8 cellular contexts compared by ENCODE assay signal in genomic region chr7:44045226-44046014, GRCh38. TPM values are rescaled to one million over a fixed set of nuclear protein-coding genes. Genes with fewer than 3 reads are reported as not detected.
DNase-seq lines count a peak whose midpoint lies in the region; FAIRE-seq and TF ChIP-seq lines count a peak whose summit lies in the region.

No MANE protein-coding gene starts in this region.

- CTCF ChIA-PET in AG04449 (lab: Yijun Ruan, JAX): interaction anchor here (0.6 kb wide), 1 partner anchor 169 kb away, joined by 3 read pairs; no protein-coding TSS in a partner anchor
- CTCF ChIA-PET in HEK293 (lab: Yijun Ruan, JAX): no interaction called here

- H3K4me1 Mint-ChIP-seq in glutamatergic neuron (ENCODE audit: low read depth, unreplicated experiment): peaks cover 26% of the 10 kb centered on the region

- H3K27me3 Mint-ChIP-seq in glutamatergic neuron (ENCODE audit: unreplicated experiment): peaks cover 8% of the 10 kb centered on the region

- H3K36me3 ChIP-seq in HEK293 (ENCODE audit: control insufficient read depth in 2 of 2, insufficient read depth in 1 of 2, low read length in 2 of 2) (peaks cover 11 to 29% of the 10 kb centered on the region in 2 experiments; a peak in 2 of 3 replicates), small intestine (ENCODE audit: control insufficient read depth in 2 of 2, insufficient read depth in 2 of 2, low read length in 2 of 2) (peaks cover 0 to 6% of the 10 kb centered on the region in 2 donors)

- POLR2A ChIA-PET in AG04449 (lab: Yijun Ruan, JAX): no interaction called here
- POLR2A ChIA-PET in HEK293 (lab: Yijun Ruan, JAX): interaction anchor here (0.6 to 1.9 kb wide), 4 partner anchors 13 to 66 kb away, joined by 3 to 16 read pairs (median 8); partner anchors contain the start of gene PGAM2

- H3K27me3 ChIP-seq in small intestine (ENCODE audit: control insufficient read depth in 2 of 2, insufficient read depth in 2 of 2, low read length in 2 of 2): no peaks in the 10 kb centered on the region

- TF ChIP-seq CTCF in AG04449 (IDR thresholded peaks at IDR 0.05; ENCODE audit: insufficient read depth, low read length, missing control alignments): no peak
- TF ChIP-seq CTCF in HEK293 (tag by site-specific recombination; IDR thresholded peaks at IDR 0.05): no peak
- no peak for TF ChIP-seq CTCF in WI38 (IDR thresholded peaks at IDR 0.05; ENCODE audit: low read depth, low read length)
- TF ChIP-seq CTCF in glutamatergic neuron (IDR thresholded peaks at IDR 0.05; ENCODE audit: partially characterized antibody, unreplicated experiment): no peak

- H3K27ac ChIP-seq in HEK293 (ENCODE audit: extremely low read depth, low read depth, low read length): peak overlapping the region; percentile 63
- peak overlapping the region; percentile 38 to 85 for H3K27ac ChIP-seq in small intestine (ENCODE audit: low read depth in 1 of 2, low read length in 1 of 2)

- DNase-seq in AG04449 (ENCODE audit: low read depth, low spot score) (no peak), glutamatergic neuron (no peak), small intestine (peak; percentile 52), iPS-NIHi7 (ENCODE audit: extremely low spot score) (no peak), NCI-H2107 treated with DMSO at 0.1 percent for 48 hours (lab: John Stamatoyannopoulos, UW; ENCODE audit: unreplicated experiment) (no peak), NCI-H2081 treated with DMSO at 0.1 percent for 48 hours (lab: John Stamatoyannopoulos, UW) (no peak)

- H3K9me3 Mint-ChIP-seq in glutamatergic neuron (ENCODE audit: unreplicated experiment): peaks cover 12% of the 10 kb centered on the region

- no peak for FAIRE-seq in small intestine (lab: Jason Lieb, UNC)

- H3K27ac Mint-ChIP-seq in glutamatergic neuron (ENCODE audit: unreplicated experiment): peak overlapping the region; percentile 22

- peak overlapping the region; percentile 80 for H3K4me3 Mint-ChIP-seq in glutamatergic neuron (ENCODE audit: unreplicated experiment)

- H3K4me3 ChIP-seq in AG04449 (ENCODE audit: low read depth, low read length) (peak overlapping the region; percentile 94), HEK293 (ENCODE audit: low read depth, low read length) (peak overlapping the region; percentile 96), WI38 (ENCODE audit: low read depth, low read length) (peak overlapping the region; percentile 76), small intestine (ENCODE audit: low read depth in 1 of 2, low read length in 2 of 2) (peak overlapping the region; percentile 73 to 87)

- H3K9me3 ChIP-seq in HEK293 (ENCODE audit: control insufficient read depth, insufficient read depth, low read depth, low read length) (no peaks in the 10 kb centered on the region), small intestine (ENCODE audit: control insufficient read depth, low read depth) (no peaks in the 10 kb centered on the region)

- WGBS in small intestine, 3 donors: 21 to 22% (median 22%) methylated on average over 15 of the region's 15 CpGs

- H3K36me3 Mint-ChIP-seq in glutamatergic neuron (ENCODE audit: unreplicated experiment): peaks cover 7% of the 10 kb centered on the region

- H3K4me1 ChIP-seq in HEK293 (ENCODE audit: control insufficient read depth, insufficient read depth, low read length): peaks cover 6% of the 10 kb centered on the region; the same call in 1 of the 2 replicates
- H3K4me1 ChIP-seq in small intestine (ENCODE audit: control insufficient read depth in 2 of 2, insufficient read depth in 1 of 2, low read depth in 1 of 2, low read length in 1 of 2): peaks cover 2 to 10% of the 10 kb centered on the region in 2 donors

TF ChIP-seq in HEK293, 187 proteins besides CTCF, POLR2A, EP300 and RAD21 (continues in another document):
- TF ChIP-seq AEBP2 (tag by site-specific recombination; IDR thresholded peaks at IDR 0.05; ENCODE audit: borderline replicate concordance) (no peak), ZNF548 (tag by site-specific recombination; IDR thresholded peaks at IDR 0.05) (no peak), PRDM4 (tag by site-specific recombination; IDR thresholded peaks at IDR 0.05) (no peak), ZFP37 (tag by site-specific recombination; IDR thresholded peaks at IDR 0.05) (no peak), ZNF394 (tag by site-specific recombination; IDR thresholded peaks at IDR 0.05; ENCODE audit: borderline replicate concordance) (no peak), ZNF23 (tag by site-specific recombination; IDR thresholded peaks at IDR 0.05; ENCODE audit: borderline replicate concordance) (no peak), ZNF157 (tag by site-specific recombination; IDR thresholded peaks at IDR 0.05) (no peak), ZNF777 (tag by site-specific recombination; IDR thresholded peaks at IDR 0.05; ENCODE audit: borderline replicate concordance) (no peak), ZNF350 (tag by site-specific recombination; IDR thresholded peaks at IDR 0.05) (no peak), FEZF1 (tag by site-specific recombination; IDR thresholded peaks at IDR 0.05) (no peak), ZNF2 (tag by site-specific recombination; IDR thresholded peaks at IDR 0.05) (no peak), ZNF341 (tag by site-specific recombination; IDR thresholded peaks at IDR 0.05; ENCODE audit: low read depth) (no peak), ZNF426 (tag by site-specific recombination; IDR thresholded peaks at IDR 0.05) (no peak), ZBTB6 (tag by site-specific recombination; IDR thresholded peaks at IDR 0.05) (no peak), ZNF514 (tag by site-specific recombination; IDR thresholded peaks at IDR 0.05) (no peak), ZBTB1 (tag by site-specific recombination; IDR thresholded peaks at IDR 0.05) (no peak), ZBTB48 (tag by site-specific recombination; IDR thresholded peaks at IDR 0.05) (0 out of 2 replicates have a peak, but pooled peaks have one; percentile 4), OVOL3 (tag by site-specific recombination; IDR thresholded peaks at IDR 0.05) (no peak), ZFP3 (tag by site-specific recombination; IDR thresholded peaks at IDR 0.05; ENCODE audit: low read depth) (no peak), ZNF692 (tag by site-specific recombination; IDR thresholded peaks at IDR 0.05) (peak; percentile 26; the same call in 1 of the 2 replicates)

RNA-seq across cellular contexts. Expression of gene DBNL, which starts 0.9 kb away (rescaled TPM):
- 154 TPM for total RNA-seq in glutamatergic neuron (ENCODE audit: unreplicated experiment)
- 10 to 100 TPM; 66.4 to 97.5 (median 69.4) TPM for polyA plus RNA-seq in small intestine

RNA-seq across cellular contexts. Expression of gene PGAM2, which starts 19.9 kb away (rescaled TPM):
- total RNA-seq in glutamatergic neuron (ENCODE audit: unreplicated experiment): 13.3 TPM
- 1 to 10 TPM in 2 of 3 donors, under 1 TPM in 1; 1.00 to 5.7 (median 2.2) TPM for polyA plus RNA-seq in small intestine

RNA-seq across cellular contexts. Expression of gene POLM, which starts 36.9 kb away (rescaled TPM):
- 28.8 TPM for total RNA-seq in glutamatergic neuron (ENCODE audit: unreplicated experiment)
- polyA plus RNA-seq in small intestine: 10 to 100 TPM; 13.8 to 21.9 (median 15.2) TPM

RNA-seq across cellular contexts. Expression of gene SPDYE1, which starts 47.7 kb away (rescaled TPM):
- not detected for total RNA-seq in glutamatergic neuron (ENCODE audit: unreplicated experiment)
- polyA plus RNA-seq in small intestine: not detected

RNA-seq across cellular contexts. Expression of gene AEBP1, which starts 58.7 kb away (rescaled TPM):
- total RNA-seq in glutamatergic neuron (ENCODE audit: unreplicated experiment): 35.4 TPM
- 10 to 100 TPM in 1 of 3 donors, 1 to 10 TPM in 2; 1.3 to 34.8 (median 3.0) TPM for polyA plus RNA-seq in small intestine
